Comparison of ENCODE assay signal across 8 cellular contexts in genomic region chr4:68342139-68342538, GRCh38. TPM values are rescaled to one million over a fixed set of nuclear protein-coding genes. Genes with fewer than 3 reads are reported as not detected.
A peak's percentile ranks its signal among the peaks of the same experiment; 100 is the strongest.
DNase-seq lines count a peak whose midpoint lies in the region; ATAC-seq and TF ChIP-seq lines count a peak whose summit lies in the region.

No MANE protein-coding gene starts in this region.

- peaks cover 41 to 47% of the 10 kb centered on the region in 2 donors for H3K4me1 Mint-ChIP-seq in natural killer cell treated with Interleukin-12 subunit alpha and Interleukin-12 subunit beta and Interleukin-15 and Interleukin-18, amount 100 ng/mL, for 72 hours (ENCODE audit: low read depth in 2 of 2)

- no peaks in the 10 kb centered on the region for H3K9me3 Mint-ChIP-seq in natural killer cell treated with Interleukin-12 subunit alpha and Interleukin-12 subunit beta and Interleukin-15 and Interleukin-18, amount 100 ng/mL, for 72 hours

- DNase-seq in D341Med (ENCODE audit: low spot score) (peak; percentile 21), NCI-H226 (peak; percentile 36), epithelial cell of esophagus (ENCODE audit: low read depth) (peak; percentile 71), NCI-H524 (lab: John Stamatoyannopoulos, UW) (no peak), GM10266 (ENCODE audit: extremely low spot score) (no peak), Kasumi-1 (lab: John Stamatoyannopoulos, UW) (no peak)
- no peak for DNase-seq in natural killer cell treated with Interleukin-12 subunit alpha and Interleukin-12 subunit beta and Interleukin-15 and Interleukin-18, amount 100 ng/mL, for 72 hours (ENCODE audit: low spot score)
- DNase-seq in activated CD4-positive, alpha-beta T cell treated with anti-CD3 and anti-CD28 coated beads for 48 hours: no peak

- ATAC-seq in natural killer cell treated with Interleukin-12 subunit alpha and Interleukin-12 subunit beta and Interleukin-15 and Interleukin-18, amount 100 ng/mL, for 72 hours: no peak

- H3K27ac Mint-ChIP-seq in natural killer cell treated with Interleukin-12 subunit alpha and Interleukin-12 subunit beta and Interleukin-15 and Interleukin-18, amount 100 ng/mL, for 72 hours: peak overlapping the region in 1 of 2 donors; percentile 10

- TF ChIP-seq CTCF in epithelial cell of esophagus (IDR thresholded peaks at IDR 0.05; ENCODE audit: insufficient read depth, low read depth, low read length, missing control alignments) (no peak), GM10266 (IDR thresholded peaks at IDR 0.05; ENCODE audit: control insufficient read depth, insufficient read depth, low read depth, missing control alignments) (no peak)

- peaks cover 6% of the 10 kb centered on the region for H3K36me3 Mint-ChIP-seq in natural killer cell treated with Interleukin-12 subunit alpha and Interleukin-12 subunit beta and Interleukin-15 and Interleukin-18, amount 100 ng/mL, for 72 hours

- H3K27me3 Mint-ChIP-seq in natural killer cell treated with Interleukin-12 subunit alpha and Interleukin-12 subunit beta and Interleukin-15 and Interleukin-18, amount 100 ng/mL, for 72 hours: no peaks in the 10 kb centered on the region

- H3K4me3 ChIP-seq in epithelial cell of esophagus (ENCODE audit: low read length): no peak overlapping the region

- peak overlapping the region; percentile 10 for H3K4me3 Mint-ChIP-seq in natural killer cell treated with Interleukin-12 subunit alpha and Interleukin-12 subunit beta and Interleukin-15 and Interleukin-18, amount 100 ng/mL, for 72 hours

RNA-seq across cellular contexts. Expression of gene YTHDC1, which starts 7.8 kb away (rescaled TPM):
- total RNA-seq in natural killer cell treated with Interleukin-12 subunit alpha and Interleukin-12 subunit beta and Interleukin-15 and Interleukin-18, amount 100 ng/mL, for 72 hours: 10 to 100 TPM; 86.0 to 91.7 TPM

Comparison
In these comparisons a context has a peak if more than half of its experiments do, and no peak if none do; other contexts are left out.
1. DNase-seq: peak in D341Med (single experiment), NCI-H226 (single experiment) and epithelial cell of esophagus (single experiment); none in natural killer cell treated with Interleukin-12 subunit alpha and Interleukin-12 subunit beta and Interleukin-15 and Interleukin-18, amount 100 ng/mL, for 72 hours (single experiment), NCI-H524 (0 of 2), GM10266 (single experiment), activated CD4-positive, alpha-beta T cell treated with anti-CD3 and anti-CD28 coated beads for 48 hours (single experiment) and Kasumi-1 (0 of 2).